9 cellular contexts compared by ENCODE assay signal in genomic region chr11:88535916-88536547, GRCh38.
A peak's percentile ranks its signal among the peaks of the same experiment; 100 is the strongest.
DNase-seq lines count a peak whose midpoint lies in the region; ATAC-seq, FAIRE-seq and TF ChIP-seq lines count a peak whose summit lies in the region.
"Had no signal": no experiment of that assay in that cellular context is flagged by ENCODE, and none has a peak within 500 bp of the region (broad histone marks: within the 10 kb centered on the region; RNA-seq: fewer than 3 reads in every experiment).

No MANE protein-coding gene starts in this region.

- POLR2A ChIA-PET in HepG2 (lab: Yijun Ruan, JAX): no interaction called here

- CTCF ChIA-PET in HepG2 (lab: Yijun Ruan, JAX; ENCODE audit: low intra/inter-chr PET ratio, low total read pairs): no interaction called here

- ATAC-seq in GM18519 (IDR thresholded peaks at IDR 0.05; ENCODE audit: low FRiP score, unreplicated experiment) (peak; percentile 98), HG02884 (IDR thresholded peaks at IDR 0.05; ENCODE audit: unreplicated experiment) (peak; percentile 97), SK-N-SH treated with all-trans-retinoic acid at 6 μM for 48 hours (peak; percentile 99), HepG2 (no peak), aorta (ENCODE audit: low FRiP score) (no peak)

- no peak overlapping the region for H3K9ac ChIP-seq in HepG2 (ENCODE audit: insufficient read depth, low read depth, low read length)
- H3K9ac ChIP-seq in neural progenitor cell: no peak overlapping the region

- no peak overlapping the region for H3K4me2 ChIP-seq in HepG2 (ENCODE audit: low read depth, low read length)
- no peak overlapping the region for H3K4me2 ChIP-seq in neural progenitor cell

- H3K4me3 Mint-ChIP-seq in neural progenitor cell: no peak overlapping the region
- H3K4me3 Mint-ChIP-seq: memory B cell had no signal

- no peak for TF ChIP-seq RAD21 in HepG2 (CRISPR knock-in tag; IDR thresholded peaks at IDR 0.05)

- H3K36me3 ChIP-seq in HepG2 (replicated peaks in 1 of 2; ENCODE audit: control insufficient read depth in 1 of 2, insufficient read depth in 2 of 2, low read length in 2 of 2) (no peaks in the 10 kb centered on the region), aorta (ENCODE audit: control insufficient read depth in 1 of 2, insufficient read depth in 2 of 2, low read length in 1 of 2) (no peaks in the 10 kb centered on the region), neural progenitor cell (no peaks in the 10 kb centered on the region)

- WGBS in HepG2 (ENCODE audit: low lambda C conversion rate): 17% methylated on average over 2 of the region's 2 CpGs
- WGBS in aorta, 2 donors: 20 to 23% methylated on average over 2 of the region's 2 CpGs

- H3K27ac ChIP-seq in HepG2 (ENCODE audit: extremely low read length, insufficient read depth, low read length): no peak overlapping the region
- H3K27ac ChIP-seq in aorta (ENCODE audit: low read depth in 1 of 2, low read length in 2 of 2): no peak overlapping the region
- H3K27ac ChIP-seq in neural progenitor cell: no peak overlapping the region

- TF ChIP-seq EP300 in HepG2 (IDR thresholded peaks at IDR 0.05; ENCODE audit: low read depth in 2 of 2, low read length in 2 of 2): no peak
- no peak for TF ChIP-seq EP300 in HepG2 (CRISPR knock-in tag; IDR thresholded peaks at IDR 0.05; ENCODE audit: borderline replicate concordance)

- H3K27ac Mint-ChIP-seq in neural progenitor cell: no peak overlapping the region
- H3K27ac Mint-ChIP-seq: memory B cell had no signal

- H3K27me3 ChIP-seq in HepG2 (ENCODE audit: control insufficient read depth in 1 of 2, insufficient read depth in 2 of 2, low read length in 2 of 2): no peaks in the 10 kb centered on the region
- no peaks in the 10 kb centered on the region for H3K27me3 ChIP-seq in aorta (ENCODE audit: control insufficient read depth in 1 of 2, insufficient read depth in 2 of 2, low read length in 1 of 2)
- H3K27me3 ChIP-seq in neural progenitor cell: no peaks in the 10 kb centered on the region

- H2AFZ ChIP-seq in HepG2 (ENCODE audit: low read length) (no peak overlapping the region), neural progenitor cell (replicated peaks) (no peak overlapping the region)

- TF ChIP-seq CTCF in HepG2 (CRISPR knock-in tag; IDR thresholded peaks at IDR 0.05): no peak
- TF ChIP-seq CTCF in neural progenitor cell (IDR thresholded peaks at IDR 0.05): no peak

- H3K4me1 ChIP-seq in HepG2 (ENCODE audit: insufficient read depth, low read length) (peaks cover 19% of the 10 kb centered on the region), aorta (ENCODE audit: control insufficient read depth in 1 of 2, insufficient read depth in 2 of 2, low read length in 2 of 2) (no peaks in the 10 kb centered on the region), neural progenitor cell (no peaks in the 10 kb centered on the region)

- H3K4me1 Mint-ChIP-seq in neural progenitor cell: no peaks in the 10 kb centered on the region
- H3K4me1 Mint-ChIP-seq: memory B cell had no signal

- BruUV-seq in HepG2 (replicated peaks; lab: Mats Ljungman, UMichigan): no TSS peak

- no peaks in the 10 kb centered on the region for H3K79me2 ChIP-seq in HepG2 (ENCODE audit: insufficient read depth, low read length)
- H3K79me2 ChIP-seq in neural progenitor cell (ENCODE audit: low read depth): no peaks in the 10 kb centered on the region

- H4K20me1 ChIP-seq in HepG2 (ENCODE audit: insufficient read depth, low read length) (no peaks in the 10 kb centered on the region), neural progenitor cell (ENCODE audit: low read depth) (no peaks in the 10 kb centered on the region)

- intact Hi-C loops in HepG2 (cut with micrococcal nuclease; ENCODE audit: unreplicated experiment) (no loop called here), aorta (cut with DNase I) (loop anchor here in 1 of 2 donors (10.0 kb wide), 2 partner anchors 201 to 1181 kb away; partner anchors contain the start of gene CTSC)

- in situ Hi-C loops in HepG2 (cut with HindIII; ENCODE audit: extremely low pct_ligation_motif_present, low pct_unique_long_range_greater_than_20kb): loop anchor here (25.0 kb wide), 2 partner anchors 524 to 1074 kb away; no protein-coding TSS in a partner anchor

- DNase-seq in HepG2 (ENCODE audit: low spot score) (peak; percentile 5), NCI-H1048 (lab: John Stamatoyannopoulos, UW) (no peak), aorta (no peak), hypothalamus (lab: John Stamatoyannopoulos, UW) (no peak), neural progenitor cell (ENCODE audit: low spot score) (no peak)

- H3K9me3 ChIP-seq in HepG2 (ENCODE audit: low read length): no peaks in the 10 kb centered on the region
- no peaks in the 10 kb centered on the region for H3K9me3 ChIP-seq in aorta (ENCODE audit: control insufficient read depth, low read length)
- H3K9me3 ChIP-seq in neural progenitor cell (ENCODE audit: low read depth): no peaks in the 10 kb centered on the region

- no peaks in the 10 kb centered on the region for H3F3A ChIP-seq in neural progenitor cell (ENCODE audit: low read depth)

- no peak for TF ChIP-seq POLR2A in HepG2 (IDR thresholded peaks at IDR 0.05; ENCODE audit: insufficient read depth in 1 of 2, low read depth in 2 of 2, low read length in 2 of 2)

- H3K27me3 Mint-ChIP-seq in neural progenitor cell (ENCODE audit: insufficient read depth, low read depth): no peaks in the 10 kb centered on the region

- no peaks in the 10 kb centered on the region for H3K36me3 Mint-ChIP-seq in neural progenitor cell
- H3K36me3 Mint-ChIP-seq: memory B cell had no signal

- no peak for FAIRE-seq in HepG2 (lab: Jason Lieb, UNC)

- no peaks in the 10 kb centered on the region for H3K9me3 Mint-ChIP-seq in neural progenitor cell
- H3K9me3 Mint-ChIP-seq: memory B cell had no signal

- H3K4me3 ChIP-seq in HepG2 (replicated peaks in 1 of 3; ENCODE audit: insufficient read depth in 1 of 3, low read depth in 2 of 3, low read length in 3 of 3): no peak overlapping the region
- H3K4me3 ChIP-seq in aorta (ENCODE audit: low read length in 2 of 2): no peak overlapping the region
- no peak overlapping the region for H3K4me3 ChIP-seq in neural progenitor cell

TF ChIP-seq in SK-N-SH treated with all-trans-retinoic acid at 6 μM for 48 hours, 23 proteins besides CTCF, POLR2A, EP300 and RAD21:
- no peak for TF ChIP-seq RARB (CRISPR knock-in tag; IDR thresholded peaks at IDR 0.05)
- TF ChIP-seq ZFP3 (CRISPR knock-in tag; IDR thresholded peaks at IDR 0.05): no peak
- TF ChIP-seq TOX (CRISPR knock-in tag; IDR thresholded peaks at IDR 0.05; ENCODE audit: borderline replicate concordance): peak; percentile 27; the same call in 1 of the 2 replicates
- TF ChIP-seq ZNF8 (CRISPR knock-in tag; IDR thresholded peaks at IDR 0.05): no peak
- TF ChIP-seq POU6F1 (CRISPR knock-in tag; IDR thresholded peaks at IDR 0.05; ENCODE audit: borderline replicate concordance, low read depth): no peak
- no peak for TF ChIP-seq ZNF70 (CRISPR knock-in tag; IDR thresholded peaks at IDR 0.05)
- TF ChIP-seq ESRRG (CRISPR knock-in tag; IDR thresholded peaks at IDR 0.05): no peak
- TF ChIP-seq ZC3H10 (CRISPR knock-in tag; IDR thresholded peaks at IDR 0.05): no peak
- TF ChIP-seq ARNTL (CRISPR knock-in tag; IDR thresholded peaks at IDR 0.05; ENCODE audit: borderline replicate concordance, low read depth): no peak

TF ChIP-seq in HepG2, 621 proteins besides CTCF, POLR2A, EP300 and RAD21:
- TF ChIP-seq FOXM1 (CRISPR knock-in tag; IDR thresholded peaks at IDR 0.05) (no peak), ZNF768 (CRISPR knock-in tag; IDR thresholded peaks at IDR 0.05) (no peak), ZNF225 (CRISPR knock-in tag; IDR thresholded peaks at IDR 0.05) (no peak), PCBP1 (IDR thresholded peaks at IDR 0.05; ENCODE audit: borderline replicate concordance, low read depth, low read length) (no peak), ZKSCAN8 (CRISPR knock-in tag; IDR thresholded peaks at IDR 0.05; ENCODE audit: borderline replicate concordance) (no peak), SATB2 (CRISPR knock-in tag; IDR thresholded peaks at IDR 0.05) (no peak), SMAD9 (CRISPR knock-in tag; IDR thresholded peaks at IDR 0.05) (no peak), ZNF468 (CRISPR knock-in tag; IDR thresholded peaks at IDR 0.05) (no peak), TP53 (CRISPR knock-in tag; conservative IDR thresholded peaks at IDR 0.05) (no peak), AHR (CRISPR knock-in tag; IDR thresholded peaks at IDR 0.05) (no peak)

Comparison
In these comparisons a context has a peak if more than half of its experiments do, and no peak if none do; other contexts are left out.
1. ATAC-seq: peak in GM18519 (single experiment), HG02884 (single experiment) and SK-N-SH treated with all-trans-retinoic acid at 6 μM for 48 hours (single experiment); none in HepG2 (single experiment) and aorta (single experiment).